Comparison of ENCODE assay signal across 8 cellular contexts in genomic region chr4:112296949-112297483, GRCh38. TPM values are rescaled to one million over a fixed set of nuclear protein-coding genes. Genes with fewer than 3 reads are reported as not detected.
DNase-seq lines count a peak whose midpoint lies in the region; ATAC-seq, FAIRE-seq and TF ChIP-seq lines count a peak whose summit lies in the region.

Gene ALPK1, plus strand, starts transcription at chr4:112297369.

- H3K27me3 ChIP-seq in endothelial cell of umbilical vein (ENCODE audit: control insufficient read depth in 2 of 2, insufficient read depth in 2 of 2, low read length in 2 of 2), result no peaks in the 10 kb centered on the region

- H3K36me3 ChIP-seq in SK-N-MC (ENCODE audit: insufficient read depth, low read length) (no peaks in the 10 kb centered on the region), endothelial cell of umbilical vein (ENCODE audit: control insufficient read depth in 2 of 2, extremely low read depth in 1 of 2, insufficient read depth in 2 of 2, low read length in 2 of 2) (no peaks in the 10 kb centered on the region)

- no peaks in the 10 kb centered on the region for H4K20me1 ChIP-seq in endothelial cell of umbilical vein (replicated peaks; ENCODE audit: control insufficient read depth, extremely low read depth, insufficient read depth, low read length)

- DNase-seq in COLO829 (ENCODE audit: low spot score) (peak; percentile 94), SK-N-MC (ENCODE audit: low read depth, low spot score) (peak; percentile 87), endothelial cell of umbilical vein (ENCODE audit: low read depth, low spot score) (peak; percentile 82), natural killer cell (no peak), NCI-H82 (lab: John Stamatoyannopoulos, UW) (no peak), nucleus accumbens (lab: John Stamatoyannopoulos, UW) (no peak)

- peak within 1 kb of the TSS; percentile 76 for H3K4me3 ChIP-seq in SK-N-MC
- H3K4me3 ChIP-seq in endothelial cell of umbilical vein (replicated peaks in 1 of 3; ENCODE audit: insufficient read depth in 1 of 3, low read depth in 1 of 3, low read length in 3 of 3), result peak within 1 kb of the TSS; percentile 23 to 64 (median 41)

- BruUV-seq in endothelial cell of umbilical vein (replicated peaks; lab: Mats Ljungman, UMichigan), result no TSS peak

- intact Hi-C loops in endothelial cell of umbilical vein (cut with micrococcal nuclease), result no loop called here
- intact Hi-C loops in natural killer cell (cut with micrococcal nuclease), result no loop called here

- H3K9me3 ChIP-seq in SK-N-MC (ENCODE audit: low read depth, low read length) (no peaks in the 10 kb centered on the region), endothelial cell of umbilical vein (replicated peaks; ENCODE audit: control insufficient read depth, insufficient read depth, low read length) (no peaks in the 10 kb centered on the region)

- H3K4me2 ChIP-seq in endothelial cell of umbilical vein (ENCODE audit: insufficient read depth, low read length), result peak within 1 kb of the TSS; percentile 83

- dilution Hi-C loops in endothelial cell of umbilical vein (cut with MboI; ENCODE audit: extremely low pct_ligation_motif_present, low sequenced_read_pairs), result no loop called here

- no peaks in the 10 kb centered on the region for H3K79me2 ChIP-seq in endothelial cell of umbilical vein (ENCODE audit: control insufficient read depth, insufficient read depth, low read length)

- no peak for TF ChIP-seq POLR2A in endothelial cell of umbilical vein (IDR thresholded peaks at IDR 0.05; ENCODE audit: low read depth, low read length)

- peak within 1 kb of the TSS in 1 of 2 donors; percentile 52 for H3K27ac Mint-ChIP-seq in natural killer cell

- no peaks in the 10 kb centered on the region for H3K9me3 Mint-ChIP-seq in natural killer cell

- peak; percentile 38 for FAIRE-seq in endothelial cell of umbilical vein (lab: Jason Lieb, UNC)

- no peaks in the 10 kb centered on the region for H3K36me3 Mint-ChIP-seq in natural killer cell

- POLR2A ChIA-PET in endothelial cell of umbilical vein (lab: Charles Lee), result no interaction called here

- peaks cover 5% of the 10 kb centered on the region for H3K4me1 ChIP-seq in endothelial cell of umbilical vein (ENCODE audit: control insufficient read depth, extremely low read depth, insufficient read depth, low read length)

- H3K4me3 Mint-ChIP-seq in natural killer cell, result peak within 1 kb of the TSS; percentile 35

- peak within 1 kb of the TSS; percentile 86 for H3K27ac ChIP-seq in SK-N-MC
- no peak within 1 kb of the TSS for H3K27ac ChIP-seq in endothelial cell of umbilical vein (ENCODE audit: insufficient read depth, low read depth, low read length)

- peak within 1 kb of the TSS; percentile 91 for H2AFZ ChIP-seq in endothelial cell of umbilical vein (ENCODE audit: low read depth, low read length)

- peaks cover 0 to 5% of the 10 kb centered on the region in 2 donors for H3K27me3 Mint-ChIP-seq in natural killer cell (ENCODE audit: low read depth in 2 of 2)

- H3K4me1 Mint-ChIP-seq in natural killer cell, result peaks cover 0 to 5% of the 10 kb centered on the region in 2 donors

- CTCF ChIA-PET in endothelial cell of umbilical vein (lab: Charles Lee), result interaction anchor here (0.7 to 1.8 kb wide), 12 partner anchors 9 to 1125 kb away, joined by 3 to 8 read pairs (median 3); partner anchors contain the start of genes LARP7 and TIFA

- H3K9me1 ChIP-seq in endothelial cell of umbilical vein (replicated peaks; ENCODE audit: control insufficient read depth, extremely low read depth, insufficient read depth, low read length), result no peaks in the 10 kb centered on the region

- peak within 1 kb of the TSS; percentile 81 for H3K9ac ChIP-seq in SK-N-MC (ENCODE audit: insufficient read length)
- H3K9ac ChIP-seq in endothelial cell of umbilical vein (replicated peaks; ENCODE audit: extremely low read depth, insufficient read depth, low read length), result peak within 1 kb of the TSS; percentile 34

- no peak for TF ChIP-seq CTCF in endothelial cell of umbilical vein (IDR thresholded peaks at IDR 0.05; ENCODE audit: extremely low read depth in 1 of 2, insufficient read depth in 1 of 2, low read depth in 1 of 2, low read length in 2 of 2)
- no peak for TF ChIP-seq CTCF in natural killer cell (IDR thresholded peaks at IDR 0.05)

- ATAC-seq in GM19455 (IDR thresholded peaks at IDR 0.05; ENCODE audit: unreplicated experiment), result peak; percentile 87
- ATAC-seq in HG03469 (IDR thresholded peaks at IDR 0.05; ENCODE audit: unreplicated experiment), result peak; percentile 77
- ATAC-seq in natural killer cell, result peak; percentile 67 to 81 (median 68)

TF ChIP-seq in endothelial cell of umbilical vein, 7 proteins besides CTCF, POLR2A, EP300 and RAD21:
- TF ChIP-seq POLR2AphosphoS5 (IDR thresholded peaks at IDR 0.05; ENCODE audit: insufficient read depth, low read depth, low read length), result no peak
- no peak for TF ChIP-seq MAX (IDR thresholded peaks at IDR 0.05; ENCODE audit: insufficient read depth, insufficient read length)
- no peak for TF ChIP-seq FOS (IDR thresholded peaks at IDR 0.05; ENCODE audit: borderline replicate concordance, insufficient read depth, low read length)
- TF ChIP-seq MYC (IDR thresholded peaks at IDR 0.05; ENCODE audit: low read depth, low read length), result no peak
- no peak for TF ChIP-seq JUN (IDR thresholded peaks at IDR 0.05; ENCODE audit: borderline replicate concordance, insufficient read depth, insufficient read length, low read depth)
- no peak for TF ChIP-seq GATA2 (IDR thresholded peaks at IDR 0.05; ENCODE audit: insufficient read depth, insufficient read length, low read depth, low read length)
- no peak for TF ChIP-seq EZH2 (IDR thresholded peaks at IDR 0.05; ENCODE audit: borderline replicate concordance, low read depth, low read length, severe bottlenecking)

RNA-seq across cellular contexts. Expression of gene ALPK1, which starts in this region (rescaled TPM):
- total RNA-seq in endothelial cell of umbilical vein (3.3 and 5.5 TPM in 2 replicates), natural killer cell (1 to 10 TPM; 1.9 to 6.5 (median 3.9) TPM)
- polyA plus RNA-seq in endothelial cell of umbilical vein, result 1.4 and 1.5 TPM in 2 replicates
- polyA plus RNA-seq in endothelial cell of umbilical vein (2011; cell fraction: cytosol; rRNA removed), result 1.3 and 1.5 TPM in 2 replicates
- 6.8 and 9.0 TPM in 2 replicates for polyA plus RNA-seq in endothelial cell of umbilical vein (2011; cell fraction: nucleus; rRNA removed)
- polyA plus RNA-seq in endothelial cell of umbilical vein (2012), result 3.0 and 4.4 TPM in 2 replicates
- 4.4 and 8.8 TPM in 2 replicates for polyA minus RNA-seq in endothelial cell of umbilical vein
- polyA minus RNA-seq in endothelial cell of umbilical vein (2011; cell fraction: cytosol; rRNA and poly(A)+ RNA removed), result 3.0 TPM
- polyA minus RNA-seq in endothelial cell of umbilical vein (2011; cell fraction: nucleus; rRNA and poly(A)+ RNA removed), result 16.5 and 20.4 TPM in 2 replicates

Comparison
In these comparisons a context has a peak if more than half of its experiments do, and no peak if none do; other contexts are left out.
1. DNase-seq: peak in COLO829 (single experiment), SK-N-MC (single experiment) and endothelial cell of umbilical vein (single experiment); none in natural killer cell (single experiment), NCI-H82 (single experiment) and nucleus accumbens (0 of 56).
2. Peak in every context shown above with its lines, with median percentiles within 50 percentile points of each other: ATAC-seq.